ENCODE assay signal across 15 cellular contexts in the genomic region with DNA sequence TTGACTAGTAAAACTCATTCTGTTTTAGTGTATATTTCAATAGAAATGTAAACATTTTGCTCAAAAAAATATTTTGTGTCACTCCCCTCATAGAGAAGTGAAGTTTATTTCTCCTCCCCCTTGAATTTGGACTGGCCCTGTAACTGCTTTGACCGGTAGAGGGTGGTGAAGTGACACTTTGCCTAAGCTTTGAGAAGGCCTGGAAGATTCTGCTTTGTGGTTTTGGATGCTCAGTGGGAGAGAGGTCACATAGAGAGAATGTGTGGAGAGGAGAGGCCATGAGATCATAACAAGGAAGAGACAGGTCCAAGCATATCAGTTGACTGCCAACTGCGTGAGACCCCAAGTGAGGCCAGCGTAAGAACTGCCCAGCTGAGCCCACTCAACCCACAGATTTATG. TPM values are rescaled to one million over a fixed set of nuclear protein-coding genes. Genes with fewer than 3 reads are reported as not detected.
A peak's percentile ranks its signal among the peaks of the same experiment; 100 is the strongest.
DNase-seq lines count a peak whose midpoint lies in the region; ATAC-seq, FAIRE-seq and TF ChIP-seq lines count a peak whose summit lies in the region.
"Had no signal": no experiment of that assay in that cellular context is flagged by ENCODE, and none has a peak within 500 bp of the region (broad histone marks: within the 10 kb centered on the region; RNA-seq: fewer than 3 reads in every experiment).

No MANE protein-coding gene starts in this region.

- H3K27ac ChIP-seq in cardiac muscle cell (no peak overlapping the region), pancreas (no peak overlapping the region)
- H3K27ac ChIP-seq: left ventricle myocardium inferior, WERI-Rb-1 had no signal

- peaks cover 9% of the 10 kb centered on the region for H3K27me3 Mint-ChIP-seq in stimulated activated memory B cell treated with anti-CD40 and anti-IgM and Interleukin-4, amounts not matched to agents 10 μg/mL and 1 μg/mL and 100 μg/mL, for 72 hours

- ATAC-seq in left ventricle myocardium superior (no peak), pancreas (no peak), GM21423 (IDR thresholded peaks at IDR 0.05; ENCODE audit: unreplicated experiment) (no peak)
- ATAC-seq in stimulated activated memory B cell treated with anti-CD40 and anti-IgM and Interleukin-4, amounts not matched to agents 10 μg/mL and 1 μg/mL and 100 μg/mL, for 72 hours, result no peak

- no peaks in the 10 kb centered on the region for H3K9me3 Mint-ChIP-seq in stimulated activated memory B cell treated with anti-CD40 and anti-IgM and Interleukin-4, amounts not matched to agents 10 μg/mL and 1 μg/mL and 100 μg/mL, for 72 hours
- H3K9me3 Mint-ChIP-seq: type B pancreatic cell had no signal

- H3K4me1 ChIP-seq in cardiac muscle cell (ENCODE audit: low read depth), result no peaks in the 10 kb centered on the region
- H3K4me1 ChIP-seq in pancreas, result no peaks in the 10 kb centered on the region
- H3K4me1 ChIP-seq: left ventricle myocardium inferior had no signal

- 74 to 84% methylated on average over 3 of the region's 3 CpGs for WGBS in pancreas, 2 donors

- H3K27ac Mint-ChIP-seq in stimulated activated memory B cell treated with anti-CD40 and anti-IgM and Interleukin-4, amounts not matched to agents 10 μg/mL and 1 μg/mL and 100 μg/mL, for 72 hours, result no peak overlapping the region
- H3K27ac Mint-ChIP-seq: type B pancreatic cell had no signal

- peak; percentile 52 for TF ChIP-seq CTCF in cardiac muscle cell (IDR thresholded peaks at IDR 0.05; ENCODE audit: low read depth, low read length)
- 0 out of 2 replicates have a peak, but pooled peaks have one; percentile 14 for TF ChIP-seq CTCF in WI38 (IDR thresholded peaks at IDR 0.05; ENCODE audit: low read depth, low read length)
- no peak for TF ChIP-seq CTCF in pancreas (IDR thresholded peaks at IDR 0.05)

- no peaks in the 10 kb centered on the region for H3K9me3 ChIP-seq in cardiac muscle cell (ENCODE audit: low read depth)
- H3K9me3 ChIP-seq in pancreas, result no peaks in the 10 kb centered on the region
- H3K9me3 ChIP-seq: left ventricle myocardium inferior had no signal

- no peaks in the 10 kb centered on the region for H3K27me3 ChIP-seq in cardiac muscle cell
- no peaks in the 10 kb centered on the region for H3K27me3 ChIP-seq in pancreas

- DNase-seq in cardiac muscle cell (ENCODE audit: low read depth in 1 of 2, low spot score in 1 of 2) (peak in 1 of 2 donors; percentile 61), left ventricle myocardium superior (no peak), glomerular visceral epithelial cell (ENCODE audit: extremely low spot score) (peak; percentile 42), pancreas (no peak), NCI-H2227 treated with DMSO at 0.1 percent for 48 hours (lab: John Stamatoyannopoulos, UW) (no peak)
- DNase-seq: glutamatergic neuron, GOT3, left ventricle myocardium inferior, NCI-H146, NCI-H526 treated with DMSO at 0.1 percent for 48 hours, WERI-Rb-1 had no signal

- no peak for FAIRE-seq in pancreas (lab: Jason Lieb, UNC)

- no peak overlapping the region for H3K4me3 Mint-ChIP-seq in stimulated activated memory B cell treated with anti-CD40 and anti-IgM and Interleukin-4, amounts not matched to agents 10 μg/mL and 1 μg/mL and 100 μg/mL, for 72 hours
- H3K4me3 Mint-ChIP-seq: type B pancreatic cell had no signal

- H3K36me3 ChIP-seq in cardiac muscle cell (no peaks in the 10 kb centered on the region), pancreas (no peaks in the 10 kb centered on the region)
- H3K36me3 ChIP-seq: left ventricle myocardium inferior, WERI-Rb-1 had no signal

- intact Hi-C loops in left ventricle myocardium superior (cut with micrococcal nuclease), result no loop called here
- intact Hi-C loops in pancreas (cut with DNase I), result no loop called here

- H3K4me3 ChIP-seq in cardiac muscle cell (no peak overlapping the region), WI38 (ENCODE audit: low read depth, low read length) (no peak overlapping the region), pancreas (no peak overlapping the region)
- H3K4me3 ChIP-seq: left ventricle myocardium inferior had no signal

- no peaks in the 10 kb centered on the region for H3K4me1 Mint-ChIP-seq in stimulated activated memory B cell treated with anti-CD40 and anti-IgM and Interleukin-4, amounts not matched to agents 10 μg/mL and 1 μg/mL and 100 μg/mL, for 72 hours

- no peaks in the 10 kb centered on the region for H3K36me3 Mint-ChIP-seq in stimulated activated memory B cell treated with anti-CD40 and anti-IgM and Interleukin-4, amounts not matched to agents 10 μg/mL and 1 μg/mL and 100 μg/mL, for 72 hours
- H3K36me3 Mint-ChIP-seq: type B pancreatic cell had no signal

RNA-seq across cellular contexts. Expression of a gene that starts 19.1 kb away (rescaled TPM):
- not detected in 2 replicates for total RNA-seq in cardiac muscle cell
- 0.07 TPM in 1 of 2 replicates, not detected in the other for polyA plus RNA-seq in cardiac muscle cell
- total RNA-seq in left ventricle myocardium superior, result not detected
- 1 to 10 TPM in 2 of 6 donors, under 1 TPM in 4; 0.32 to 2.7 (median 0.82) TPM for total RNA-seq in pancreas
- 1 to 10 TPM; 2.1 to 9.6 TPM for polyA plus RNA-seq in pancreas
- total RNA-seq: left ventricle myocardium inferior had no signal

Comparison
In these comparisons a context has a peak if more than half of its experiments do, and no peak if none do; other contexts are left out.
1. CTCF ChIP-seq: peak in cardiac muscle cell (single experiment) and WI38 (single experiment); none in pancreas (0 of 4).